ENCODE assay signal across 26 cellular contexts in the genomic region with DNA sequence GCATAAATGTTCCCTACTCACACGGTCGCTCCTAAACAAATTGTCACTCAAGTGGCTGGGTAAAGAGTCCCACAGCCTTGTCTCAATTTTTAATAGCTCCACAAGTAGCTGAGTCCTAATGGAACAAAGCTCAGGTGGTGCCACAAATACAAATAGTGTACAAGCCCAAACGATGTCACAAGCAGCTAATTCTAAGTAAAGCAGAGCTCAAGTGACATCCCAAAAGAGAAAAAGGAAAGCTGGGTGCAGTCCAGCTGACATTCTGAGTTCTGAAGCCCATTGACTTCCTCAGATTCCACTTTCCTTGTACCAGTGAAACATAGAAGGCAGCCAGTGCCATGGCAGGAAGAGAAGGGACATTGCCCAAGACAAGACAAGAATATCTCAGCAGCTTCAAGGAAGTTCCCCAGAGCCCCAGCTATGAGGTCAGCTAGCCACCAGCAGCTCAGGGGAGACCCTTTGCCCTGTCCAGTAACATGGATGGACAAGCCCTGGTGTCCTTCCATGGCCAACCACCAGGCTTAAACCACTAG.
DNase-seq lines count a peak whose midpoint lies in the region; ATAC-seq, FAIRE-seq and TF ChIP-seq lines count a peak whose summit lies in the region.
"Had no signal": no experiment of that assay in that cellular context is flagged by ENCODE, and none has a peak within 500 bp of the region (broad histone marks: within the 10 kb centered on the region; RNA-seq: fewer than 3 reads in every experiment).

No MANE protein-coding gene starts in this region.

- 0 out of 2 replicates have a peak, but pooled peaks cover 3% of the 10 kb centered on the region for H3K4me1 ChIP-seq in IMR-90 (ENCODE audit: control insufficient read depth, insufficient read depth, low read length)
- no peaks in the 10 kb centered on the region for H3K4me1 ChIP-seq in astrocyte (ENCODE audit: insufficient read depth, low read length)
- H3K4me1 ChIP-seq in mesenchymal stem cell (ENCODE audit: control insufficient read depth, insufficient read depth, low read depth, low read length): no peaks in the 10 kb centered on the region
- no peaks in the 10 kb centered on the region for H3K4me1 ChIP-seq in psoas muscle
- no peaks in the 10 kb centered on the region for H3K4me1 ChIP-seq in MM.1S (ENCODE audit: low read length)
- H3K4me1 ChIP-seq in breast epithelium: no peaks in the 10 kb centered on the region
- H3K4me1 ChIP-seq: BE2C; BLaER1 treated with 17β-estradiol and CSF1 and Interleukin-3, amounts not matched to agents 10 nM and 100 nM had no signal

- H2BK15ac ChIP-seq in IMR-90 (ENCODE audit: low read depth, low read length): 0 out of 3 replicates have a peak overlapping the region, but pooled peaks have one; percentile 16
- no peak overlapping the region for H2BK15ac ChIP-seq in mesenchymal stem cell (ENCODE audit: low read depth, poor library complexity, severe bottlenecking)

- no peak for TF ChIP-seq RAD21 in IMR-90 (IDR thresholded peaks at IDR 0.05; ENCODE audit: low read length)

- H2BK20ac ChIP-seq in IMR-90 (ENCODE audit: low read depth, low read length): peak overlapping the region; percentile 65

- H3K79me1 ChIP-seq in IMR-90 (ENCODE audit: low read depth in 1 of 2, low read length in 2 of 2): no peaks in the 10 kb centered on the region
- H3K79me1 ChIP-seq in mesenchymal stem cell (replicated peaks; ENCODE audit: low read length, poor library complexity, severe bottlenecking): no peaks in the 10 kb centered on the region

- H3K4me2 ChIP-seq in IMR-90 (ENCODE audit: low read depth, low read length) (no peak overlapping the region), astrocyte (ENCODE audit: low read length) (peak overlapping the region; percentile 8), mesenchymal stem cell (ENCODE audit: low read length, poor library complexity, severe bottlenecking) (no peak overlapping the region), MM.1S (ENCODE audit: low read depth, low read length) (no peak overlapping the region)
- H3K4me2 ChIP-seq: A549; BLaER1 treated with 17β-estradiol and CSF1 and Interleukin-3, amounts not matched to agents 10 nM and 100 nM; GM23338 had no signal

- H3K18ac ChIP-seq in IMR-90 (ENCODE audit: low read depth, low read length) (no peak overlapping the region), mesenchymal stem cell (ENCODE audit: low read depth in 1 of 2, low read length in 2 of 2) (peak overlapping the region in 1 of 2 experiments; percentile 1)

- H3K27ac Mint-ChIP-seq in astrocyte (ENCODE audit: unreplicated experiment): no peak overlapping the region
- H3K27ac Mint-ChIP-seq: CD14-positive monocyte; CD4-positive, alpha-beta T cell; CD8-positive, alpha-beta memory T cell; GM23338; H9 had no signal

- dilution Hi-C loops in IMR-90 (cut with HindIII; ENCODE audit: low sequenced_read_pairs, unreplicated experiment): no loop called here

- H2BK12ac ChIP-seq in mesenchymal stem cell (ENCODE audit: low read length in 2 of 2): no peak overlapping the region

- peak; percentile 24; the same call in 1 of the 2 replicates for ATAC-seq in IMR-90 (ENCODE audit: low read depth)
- ATAC-seq in psoas muscle: peak in 3 of 4 donors; percentile 42 to 74 (median 66)
- no peak for ATAC-seq in HG03108 (IDR thresholded peaks at IDR 0.05; ENCODE audit: unreplicated experiment)
- no peak for ATAC-seq in HG03432 (IDR thresholded peaks at IDR 0.05; ENCODE audit: unreplicated experiment)
- ATAC-seq: GM12878, GM23338, HCT116 had no signal

- H4K5ac ChIP-seq in IMR-90 (ENCODE audit: low read depth, low read length): no peak overlapping the region

- H4K91ac ChIP-seq in IMR-90 (ENCODE audit: insufficient read depth, low read depth, low read length) (peak overlapping the region; percentile 48), mesenchymal stem cell (ENCODE audit: low read length) (no peak overlapping the region)

- H3K9me2 ChIP-seq in MM.1S (replicated peaks; ENCODE audit: insufficient read depth, low read length): no peaks in the 10 kb centered on the region

- H3K4me3 Mint-ChIP-seq in astrocyte (ENCODE audit: unreplicated experiment): no peak overlapping the region
- H3K4me3 Mint-ChIP-seq: CD14-positive monocyte; CD4-positive, alpha-beta T cell; CD8-positive, alpha-beta memory T cell; GM23338; H9 had no signal

- H2BK5ac ChIP-seq in IMR-90 (ENCODE audit: low read depth, low read length, poor library complexity, severe bottlenecking): peak overlapping the region; percentile 4
- H2BK5ac ChIP-seq in mesenchymal stem cell (ENCODE audit: low read depth, low read length, poor library complexity, severe bottlenecking): no peak overlapping the region

- H3K23ac ChIP-seq in IMR-90 (ENCODE audit: low read depth, low read length): no peak overlapping the region
- no peak overlapping the region for H3K23ac ChIP-seq in mesenchymal stem cell (ENCODE audit: low read length in 2 of 2)

- H3K27ac ChIP-seq in IMR-90 (ENCODE audit: insufficient read depth, low read length) (no peak overlapping the region), astrocyte (ENCODE audit: low read depth, low read length) (no peak overlapping the region), mesenchymal stem cell (ENCODE audit: low read length, poor library complexity, severe bottlenecking) (no peak overlapping the region), psoas muscle (no peak overlapping the region), MM.1S (ENCODE audit: low read length) (no peak overlapping the region), breast epithelium (no peak overlapping the region)
- H3K27ac ChIP-seq: BLaER1 treated with 17β-estradiol and CSF1 and Interleukin-3, amounts not matched to agents 10 nM and 100 nM had no signal

- no peak overlapping the region for H3K56ac ChIP-seq in IMR-90 (ENCODE audit: extremely low read depth, insufficient read depth, low read length)

- H3K36me3 ChIP-seq in IMR-90 (ENCODE audit: control insufficient read depth, insufficient read depth, low read length) (no peaks in the 10 kb centered on the region), astrocyte (ENCODE audit: insufficient read depth, low read length) (no peaks in the 10 kb centered on the region), mesenchymal stem cell (ENCODE audit: control insufficient read depth in 1 of 2, insufficient read depth in 2 of 2, low read depth in 1 of 2, low read length in 2 of 2) (no peaks in the 10 kb centered on the region), psoas muscle (ENCODE audit: insufficient read depth in 1 of 2, low read depth in 1 of 2) (no peaks in the 10 kb centered on the region), MM.1S (replicated peaks; ENCODE audit: insufficient read depth, low read length) (no peaks in the 10 kb centered on the region), breast epithelium (no peaks in the 10 kb centered on the region)
- H3K36me3 ChIP-seq: BE2C; BLaER1 treated with 17β-estradiol and CSF1 and Interleukin-3, amounts not matched to agents 10 nM and 100 nM had no signal

- H3K27me3 ChIP-seq in IMR-90 (ENCODE audit: control insufficient read depth, insufficient read depth, low read length): no peaks in the 10 kb centered on the region
- H3K27me3 ChIP-seq in astrocyte (ENCODE audit: insufficient read depth, low read length): no peaks in the 10 kb centered on the region
- H3K27me3 ChIP-seq in mesenchymal stem cell (ENCODE audit: control insufficient read depth in 1 of 2, insufficient read depth in 1 of 2, low read length in 2 of 2): no peaks in the 10 kb centered on the region
- no peaks in the 10 kb centered on the region for H3K27me3 ChIP-seq in psoas muscle (ENCODE audit: insufficient read depth in 3 of 3, low read length in 2 of 3)
- no peaks in the 10 kb centered on the region for H3K27me3 ChIP-seq in MM.1S (replicated peaks; ENCODE audit: insufficient read depth, low read length)
- no peaks in the 10 kb centered on the region for H3K27me3 ChIP-seq in breast epithelium
- H3K27me3 ChIP-seq: BE2C; BLaER1 treated with 17β-estradiol and CSF1 and Interleukin-3, amounts not matched to agents 10 nM and 100 nM had no signal

- in situ Hi-C loops in IMR-90 (cut with MboI; ENCODE audit: low sequenced_read_pairs): no loop called here

- H3K4ac ChIP-seq in IMR-90 (ENCODE audit: low read depth, low read length): peak overlapping the region; percentile 59
- H3K4ac ChIP-seq in mesenchymal stem cell (ENCODE audit: low read depth in 1 of 2, low read length in 2 of 2): no peak overlapping the region

- H3K9me1 ChIP-seq in IMR-90 (ENCODE audit: insufficient read depth, low read length): 0 out of 2 replicates have a peak, but pooled peaks cover 4% of the 10 kb centered on the region

- TF ChIP-seq CTCF in IMR-90 (conservative IDR thresholded peaks at IDR 0.05; ENCODE audit: low read depth, low read length) (no peak), astrocyte (IDR thresholded peaks at IDR 0.05; ENCODE audit: insufficient read depth, low read depth, low read length) (no peak), psoas muscle (IDR thresholded peaks at IDR 0.05) (no peak), MM.1S (IDR thresholded peaks at IDR 0.05; ENCODE audit: low read length) (no peak), breast epithelium (IDR thresholded peaks at IDR 0.05) (no peak)

- H3K9me3 ChIP-seq in IMR-90 (ENCODE audit: control insufficient read depth, insufficient read depth, low read length) (no peaks in the 10 kb centered on the region), astrocyte (ENCODE audit: insufficient read depth, low read depth, low read length) (no peaks in the 10 kb centered on the region), mesenchymal stem cell (ENCODE audit: control insufficient read depth, low read length) (peaks cover 16% of the 10 kb centered on the region), psoas muscle (no peaks in the 10 kb centered on the region), MM.1S (replicated peaks; ENCODE audit: insufficient read depth, low read length) (no peaks in the 10 kb centered on the region), breast epithelium (peaks cover 2 to 13% of the 10 kb centered on the region in 2 donors)
- H3K9me3 ChIP-seq: A549, BE2C had no signal

- H3K36me3 Mint-ChIP-seq in astrocyte (ENCODE audit: low read depth, unreplicated experiment): peaks cover under 1% of the 10 kb centered on the region
- H3K36me3 Mint-ChIP-seq: CD14-positive monocyte; CD8-positive, alpha-beta memory T cell had no signal

- no peaks in the 10 kb centered on the region for H4K20me1 ChIP-seq in IMR-90 (ENCODE audit: insufficient read depth, low read length)
- H4K20me1 ChIP-seq in astrocyte (ENCODE audit: insufficient read depth, low read length): no peaks in the 10 kb centered on the region
- H4K20me1 ChIP-seq in MM.1S (ENCODE audit: insufficient read depth, low read length): no peaks in the 10 kb centered on the region
- H4K20me1 ChIP-seq: BLaER1 treated with 17β-estradiol and CSF1 and Interleukin-3, amounts not matched to agents 10 nM and 100 nM had no signal

- H3K27me3 Mint-ChIP-seq in astrocyte (ENCODE audit: low read depth, unreplicated experiment): no peaks in the 10 kb centered on the region

- DNase-seq in IMR-90: no peak
- no peak for DNase-seq in astrocyte (ENCODE audit: low read depth)
- DNase-seq in mesenchymal stem cell: no peak
- no peak for DNase-seq in psoas muscle
- no peak for DNase-seq in MM.1S
- DNase-seq in breast epithelium (ENCODE audit: low spot score in 2 of 2): no peak
- DNase-seq: 8988T; ACHN; AML-193; BE2C; CD4-positive, alpha-beta T cell; CD8-positive, alpha-beta memory T cell; DMS 273 treated with DMSO at 0.1 percent for 48 hours; DMS79; GDM1; H9 had no signal

- CTCF ChIA-PET in IMR-90 (lab: Yijun Ruan, JAX): interaction anchor here (0.5 to 1.0 kb wide), 2 partner anchors 10 to 132 kb away, joined by 3 read pairs; no protein-coding TSS in a partner anchor

- POLR2A ChIA-PET in IMR-90 (lab: Charles Lee; ENCODE audit: unreplicated experiment): no interaction called here

- intact Hi-C loops in IMR-90 (cut with micrococcal nuclease) (no loop called here), psoas muscle (cut with DNase I) (no loop called here), breast epithelium (cut with DNase I; ENCODE audit: low total_unique reads) (no loop called here)

- no peaks in the 10 kb centered on the region for H3F3A ChIP-seq in MM.1S (ENCODE audit: insufficient read depth, low read length)

- H3K4me1 Mint-ChIP-seq in astrocyte (ENCODE audit: low read depth, unreplicated experiment): peaks cover 12% of the 10 kb centered on the region
- H3K4me1 Mint-ChIP-seq: CD14-positive monocyte; CD8-positive, alpha-beta memory T cell; GM23338 had no signal

- H3K4me3 ChIP-seq in IMR-90 (ENCODE audit: insufficient read depth, low read depth, low read length): no peak overlapping the region
- no peak overlapping the region for H3K4me3 ChIP-seq in astrocyte (ENCODE audit: insufficient read depth, low read depth, low read length)
- no peak overlapping the region for H3K4me3 ChIP-seq in mesenchymal stem cell (ENCODE audit: insufficient read depth in 1 of 2, low read depth in 1 of 2, low read length in 2 of 2)
- H3K4me3 ChIP-seq in psoas muscle: no peak overlapping the region
- H3K4me3 ChIP-seq in MM.1S (ENCODE audit: low read length): no peak overlapping the region
- H3K4me3 ChIP-seq in breast epithelium: no peak overlapping the region
- H3K4me3 ChIP-seq: A549; BLaER1 treated with 17β-estradiol and CSF1 and Interleukin-3, amounts not matched to agents 10 nM and 100 nM; GM12878; GM23338 had no signal

- no peaks in the 10 kb centered on the region for H3K9me3 Mint-ChIP-seq in astrocyte (ENCODE audit: unreplicated experiment)

- H3K14ac ChIP-seq in IMR-90 (replicated peaks; ENCODE audit: low read depth, low read length) (peak overlapping the region; percentile 10; the same call in 1 of the 2 replicates), mesenchymal stem cell (ENCODE audit: low read length in 2 of 2) (no peak overlapping the region)

- H2BK120ac ChIP-seq in IMR-90 (ENCODE audit: low read depth, low read length): peak overlapping the region; percentile 47
- H2BK120ac ChIP-seq in mesenchymal stem cell (ENCODE audit: low read depth, low read length): no peak overlapping the region

- no peaks in the 10 kb centered on the region for H3K79me2 ChIP-seq in astrocyte (ENCODE audit: insufficient read depth, low read length)
- no peaks in the 10 kb centered on the region for H3K79me2 ChIP-seq in MM.1S (ENCODE audit: low read length)

- no peak for TF ChIP-seq POLR2A in IMR-90 (IDR thresholded peaks at IDR 0.05; ENCODE audit: low read depth, low read length)
- TF ChIP-seq POLR2A in breast epithelium (IDR thresholded peaks at IDR 0.05): no peak

- H2AK5ac ChIP-seq in IMR-90 (ENCODE audit: low read depth, low read length): peak overlapping the region; percentile 10; the same call in 1 of the 2 replicates
- no peak overlapping the region for H2AK5ac ChIP-seq in mesenchymal stem cell (ENCODE audit: low read length, severe bottlenecking)

- no peak for FAIRE-seq in astrocyte (lab: Jason Lieb, UNC)
- FAIRE-seq: A549, D721Med, GM12878, GM19239 had no signal

- BruUV-seq in IMR-90 (replicated peaks; lab: Mats Ljungman, UMichigan): no TSS peak

- H4K8ac ChIP-seq in IMR-90 (ENCODE audit: low read depth in 2 of 2, low read length in 2 of 2): no peak overlapping the region
- peak overlapping the region; percentile 42 for H4K8ac ChIP-seq in mesenchymal stem cell (ENCODE audit: low read length)

- H3K9ac ChIP-seq in IMR-90 (ENCODE audit: low read depth, low read length) (no peak overlapping the region), astrocyte (ENCODE audit: low read length) (no peak overlapping the region), mesenchymal stem cell (ENCODE audit: low read length) (no peak overlapping the region), MM.1S (ENCODE audit: low read length) (no peak overlapping the region)
- H3K9ac ChIP-seq: BLaER1 treated with 17β-estradiol and CSF1 and Interleukin-3, amounts not matched to agents 10 nM and 100 nM had no signal

- no CpG with 5 or more reads among the region's 3 CpGs for whole genome bisulfite sequencing in IMR-90 (ENCODE audit: extremely low coverage in 2 of 2, insufficient read length in 1 of 2), 2 experiments
- WGBS in mesenchymal stem cell: 82% methylated on average over 3 of the region's 3 CpGs
- WGBS in psoas muscle, 3 donors: 52 to 76% (median 52%) methylated on average over 3 of the region's 3 CpGs

- H2AFZ ChIP-seq in IMR-90 (replicated peaks; ENCODE audit: low read length, poor library complexity): no peak overlapping the region
- no peak overlapping the region for H2AFZ ChIP-seq in astrocyte (ENCODE audit: low read depth, low read length)
- no peak overlapping the region for H2AFZ ChIP-seq in mesenchymal stem cell (ENCODE audit: low read depth, low read length)
- H2AFZ ChIP-seq in MM.1S (ENCODE audit: low read length): no peak overlapping the region
- H2AFZ ChIP-seq: GM23338 had no signal

- no peak overlapping the region for H2AK9ac ChIP-seq in IMR-90 (replicated peaks; ENCODE audit: low read depth, low read length, poor library complexity)

Comparison
In these comparisons a context has a peak if more than half of its experiments do, and no peak if none do; other contexts are left out.
1. ATAC-seq: peak in IMR-90 (single experiment) and psoas muscle (3 of 4); none in HG03108 (single experiment) and HG03432 (single experiment).